Comparison of ENCODE assay signal across 26 cellular contexts in genomic region chr5:129387944-129388343, GRCh38.
"Had no signal": no experiment of that assay in that cellular context is flagged by ENCODE, and none has a peak within 500 bp of the region (broad histone marks: within the 10 kb centered on the region; RNA-seq: fewer than 3 reads in every experiment).

No MANE protein-coding gene starts in this region.

- FAIRE-seq: endometrium, kidney had no signal

- DNase-seq: colonic mucosa; cortex of kidney; effector CD8-positive, alpha-beta T cell; effector memory CD8-positive, alpha-beta T cell; endodermal cell; erythroblast; esophagus squamous epithelium; foreskin fibroblast; foreskin melanocyte; gastrocnemius medialis; glutamatergic neuron; head of caudate nucleus; heart right ventricle; hypothalamus; immature natural killer cell; islet precursor cell; kidney; kidney glomerular epithelial cell; left lung; left ventricle myocardium superior; lower lobe of right lung; mesenchymal stem cell; mucosa of descending colon; naive B cell had no signal

- ATAC-seq: effector memory CD8-positive, alpha-beta T cell; esophagus mucosa; gastrocnemius medialis; heart right ventricle; left lung; left ventricle myocardium superior; lower lobe of right lung; mucosa of descending colon had no signal
